ENCODE assay signal across 1 cellular context in genomic region chr20:59010995-59011873, GRCh38.
TF ChIP-seq lines count a peak whose summit lies in the region.

No MANE protein-coding gene starts in this region.

TF ChIP-seq in HepG2, 621 proteins besides CTCF, POLR2A, EP300 and RAD21 (continued from another document and continues in another):
- TF ChIP-seq, protein P1, sequence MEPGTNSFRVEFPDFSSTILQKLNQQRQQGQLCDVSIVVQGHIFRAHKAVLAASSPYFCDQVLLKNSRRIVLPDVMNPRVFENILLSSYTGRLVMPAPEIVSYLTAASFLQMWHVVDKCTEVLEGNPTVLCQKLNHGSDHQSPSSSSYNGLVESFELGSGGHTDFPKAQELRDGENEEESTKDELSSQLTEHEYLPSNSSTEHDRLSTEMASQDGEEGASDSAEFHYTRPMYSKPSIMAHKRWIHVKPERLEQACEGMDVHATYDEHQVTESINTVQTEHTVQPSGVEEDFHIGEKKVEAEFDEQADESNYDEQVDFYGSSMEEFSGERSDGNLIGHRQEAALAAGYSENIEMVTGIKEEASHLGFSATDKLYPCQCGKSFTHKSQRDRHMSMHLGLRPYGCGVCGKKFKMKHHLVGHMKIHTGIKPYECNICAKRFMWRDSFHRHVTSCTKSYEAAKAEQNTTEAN (CRISPR knock-in tag; conservative IDR thresholded peaks at IDR 0.05): no peak
- TF ChIP-seq, protein P2, sequence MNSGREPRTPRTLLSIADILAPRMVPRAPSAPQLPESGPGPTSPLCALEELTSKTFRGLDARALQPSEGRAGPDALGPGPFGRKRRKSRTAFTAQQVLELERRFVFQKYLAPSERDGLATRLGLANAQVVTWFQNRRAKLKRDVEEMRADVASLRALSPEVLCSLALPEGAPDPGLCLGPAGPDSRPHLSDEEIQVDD (CRISPR knock-in tag; IDR thresholded peaks at IDR 0.05; ENCODE audit: borderline replicate concordance): no peak
- TF ChIP-seq, protein P3, sequence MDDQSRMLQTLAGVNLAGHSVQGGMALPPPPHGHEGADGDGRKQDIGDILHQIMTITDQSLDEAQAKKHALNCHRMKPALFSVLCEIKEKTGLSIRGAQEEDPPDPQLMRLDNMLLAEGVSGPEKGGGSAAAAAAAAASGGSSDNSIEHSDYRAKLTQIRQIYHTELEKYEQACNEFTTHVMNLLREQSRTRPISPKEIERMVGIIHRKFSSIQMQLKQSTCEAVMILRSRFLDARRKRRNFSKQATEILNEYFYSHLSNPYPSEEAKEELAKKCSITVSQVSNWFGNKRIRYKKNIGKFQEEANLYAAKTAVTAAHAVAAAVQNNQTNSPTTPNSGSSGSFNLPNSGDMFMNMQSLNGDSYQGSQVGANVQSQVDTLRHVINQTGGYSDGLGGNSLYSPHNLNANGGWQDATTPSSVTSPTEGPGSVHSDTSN (CRISPR knock-in tag; IDR thresholded peaks at IDR 0.05; ENCODE audit: borderline replicate concordance): no peak
- TF ChIP-seq SKI (IDR thresholded peaks at IDR 0.05; ENCODE audit: partially characterized antibody): no peak
- TF ChIP-seq YEATS2 (CRISPR knock-in tag; IDR thresholded peaks at IDR 0.05; ENCODE audit: borderline replicate concordance): no peak
- TF ChIP-seq SMAD1 (CRISPR knock-in tag; IDR thresholded peaks at IDR 0.05; ENCODE audit: borderline replicate concordance, low read depth): no peak
- no peak for TF ChIP-seq SCMH1 (CRISPR knock-in tag; IDR thresholded peaks at IDR 0.05; ENCODE audit: borderline replicate concordance)
- no peak for TF ChIP-seq SOX6 (IDR thresholded peaks at IDR 0.05)
- no peak; the same call in 1 of the 2 replicates for TF ChIP-seq SOX6 (CRISPR knock-in tag; IDR thresholded peaks at IDR 0.05)
- no peak for TF ChIP-seq FOXO1 (CRISPR knock-in tag; IDR thresholded peaks at IDR 0.05)
- no peak for TF ChIP-seq ZNF703 (CRISPR knock-in tag; IDR thresholded peaks at IDR 0.05; ENCODE audit: borderline replicate concordance)
- no peak for TF ChIP-seq ZFY (CRISPR knock-in tag; IDR thresholded peaks at IDR 0.05)
- no peak for TF ChIP-seq ZNF512 (CRISPR knock-in tag; IDR thresholded peaks at IDR 0.05)
- TF ChIP-seq SMAD3 (CRISPR knock-in tag; IDR thresholded peaks at IDR 0.05): no peak
- no peak for TF ChIP-seq MATR3 (CRISPR knock-in tag; IDR thresholded peaks at IDR 0.05)
- TF ChIP-seq CREM (IDR thresholded peaks at IDR 0.05): no peak
- TF ChIP-seq CREM (CRISPR knock-in tag; IDR thresholded peaks at IDR 0.05): no peak
- peak; percentile 56; the same call in 1 of the 2 replicates for TF ChIP-seq TBX2 (CRISPR knock-in tag; IDR thresholded peaks at IDR 0.05; ENCODE audit: borderline replicate concordance)
- no peak for TF ChIP-seq TCF12 (IDR thresholded peaks at IDR 0.05)
- no peak for TF ChIP-seq TCF12 (CRISPR knock-in tag; IDR thresholded peaks at IDR 0.05)
- TF ChIP-seq, protein P4, sequence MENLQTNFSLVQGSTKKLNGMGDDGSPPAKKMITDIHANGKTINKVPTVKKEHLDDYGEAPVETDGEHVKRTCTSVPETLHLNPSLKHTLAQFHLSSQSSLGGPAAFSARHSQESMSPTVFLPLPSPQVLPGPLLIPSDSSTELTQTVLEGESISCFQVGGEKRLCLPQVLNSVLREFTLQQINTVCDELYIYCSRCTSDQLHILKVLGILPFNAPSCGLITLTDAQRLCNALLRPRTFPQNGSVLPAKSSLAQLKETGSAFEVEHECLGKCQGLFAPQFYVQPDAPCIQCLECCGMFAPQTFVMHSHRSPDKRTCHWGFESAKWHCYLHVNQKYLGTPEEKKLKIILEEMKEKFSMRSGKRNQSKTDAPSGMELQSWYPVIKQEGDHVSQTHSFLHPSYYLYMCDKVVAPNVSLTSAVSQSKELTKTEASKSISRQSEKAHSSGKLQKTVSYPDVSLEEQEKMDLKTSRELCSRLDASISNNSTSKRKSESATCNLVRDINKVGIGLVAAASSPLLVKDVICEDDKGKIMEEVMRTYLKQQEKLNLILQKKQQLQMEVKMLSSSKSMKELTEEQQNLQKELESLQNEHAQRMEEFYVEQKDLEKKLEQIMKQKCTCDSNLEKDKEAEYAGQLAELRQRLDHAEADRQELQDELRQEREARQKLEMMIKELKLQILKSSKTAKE (CRISPR knock-in tag; IDR thresholded peaks at IDR 0.05; ENCODE audit: borderline replicate concordance): no peak; the same call in 1 of the 2 replicates
- no peak for TF ChIP-seq SATB2 (CRISPR knock-in tag; IDR thresholded peaks at IDR 0.05)
- TF ChIP-seq, protein P5, sequence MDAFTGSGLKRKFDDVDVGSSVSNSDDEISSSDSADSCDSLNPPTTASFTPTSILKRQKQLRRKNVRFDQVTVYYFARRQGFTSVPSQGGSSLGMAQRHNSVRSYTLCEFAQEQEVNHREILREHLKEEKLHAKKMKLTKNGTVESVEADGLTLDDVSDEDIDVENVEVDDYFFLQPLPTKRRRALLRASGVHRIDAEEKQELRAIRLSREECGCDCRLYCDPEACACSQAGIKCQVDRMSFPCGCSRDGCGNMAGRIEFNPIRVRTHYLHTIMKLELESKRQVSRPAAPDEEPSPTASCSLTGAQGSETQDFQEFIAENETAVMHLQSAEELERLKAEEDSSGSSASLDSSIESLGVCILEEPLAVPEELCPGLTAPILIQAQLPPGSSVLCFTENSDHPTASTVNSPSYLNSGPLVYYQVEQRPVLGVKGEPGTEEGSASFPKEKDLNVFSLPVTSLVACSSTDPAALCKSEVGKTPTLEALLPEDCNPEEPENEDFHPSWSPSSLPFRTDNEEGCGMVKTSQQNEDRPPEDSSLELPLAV (CRISPR knock-in tag; conservative IDR thresholded peaks at IDR 0.05; ENCODE audit: low read depth): no peak
- no peak; the same call in 1 of the 2 replicates for TF ChIP-seq RFX1 (IDR thresholded peaks at IDR 0.05)
- TF ChIP-seq ZNF782 (CRISPR knock-in tag; IDR thresholded peaks at IDR 0.05; ENCODE audit: borderline replicate concordance): no peak
- TF ChIP-seq, protein P6, sequence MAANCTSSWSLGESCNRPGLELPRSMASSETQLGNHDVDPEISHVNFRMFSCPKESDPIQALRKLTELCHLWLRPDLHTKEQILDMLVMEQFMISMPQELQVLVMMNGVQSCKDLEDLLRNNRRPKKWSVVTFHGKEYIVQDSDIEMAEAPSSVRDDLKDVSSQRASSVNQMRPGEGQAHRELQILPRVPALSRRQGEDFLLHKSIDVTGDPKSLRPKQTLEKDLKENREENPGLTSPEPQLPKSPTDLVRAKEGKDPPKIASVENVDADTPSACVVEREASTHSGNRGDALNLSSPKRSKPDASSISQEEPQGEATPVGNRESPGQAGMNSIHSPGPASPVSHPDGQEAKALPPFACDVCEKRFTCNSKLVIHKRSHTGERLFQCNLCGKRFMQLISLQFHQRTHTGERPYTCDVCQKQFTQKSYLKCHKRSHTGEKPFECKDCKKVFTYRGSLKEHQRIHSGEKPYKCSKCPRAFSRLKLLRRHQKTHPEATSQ (CRISPR knock-in tag; IDR thresholded peaks at IDR 0.05; ENCODE audit: borderline replicate concordance): no peak
- no peak for TF ChIP-seq SMAD9 (CRISPR knock-in tag; IDR thresholded peaks at IDR 0.05)
- no peak; the same call in 1 of the 2 replicates for TF ChIP-seq RFX3 (CRISPR knock-in tag; IDR thresholded peaks at IDR 0.05)
- TF ChIP-seq CEBPB (IDR thresholded peaks at IDR 0.05; ENCODE audit: borderline replicate concordance, low read depth, low read length): no peak
- TF ChIP-seq KIAA2018 (CRISPR knock-in tag; IDR thresholded peaks at IDR 0.05; ENCODE audit: borderline replicate concordance): no peak
- no peak for TF ChIP-seq GATA4 (IDR thresholded peaks at IDR 0.05; ENCODE audit: borderline replicate concordance, low read depth)
- TF ChIP-seq ZNF121 (CRISPR knock-in tag; IDR thresholded peaks at IDR 0.05): no peak
- no peak for TF ChIP-seq ZNF550 (CRISPR knock-in tag; IDR thresholded peaks at IDR 0.05; ENCODE audit: borderline replicate concordance)
- no peak for TF ChIP-seq SIN3B (IDR thresholded peaks at IDR 0.05; ENCODE audit: low read length)
- no peak; the same call in 1 of the 2 replicates for TF ChIP-seq PATZ1 (CRISPR knock-in tag; IDR thresholded peaks at IDR 0.05)
- TF ChIP-seq ZNF615 (CRISPR knock-in tag; IDR thresholded peaks at IDR 0.05; ENCODE audit: borderline replicate concordance): no peak
- no peak for TF ChIP-seq RBM22 (optimal IDR thresholded peaks at IDR 0.05; ENCODE audit: low read length)
- no peak for TF ChIP-seq ZNF510 (CRISPR knock-in tag; IDR thresholded peaks at IDR 0.05; ENCODE audit: low read depth)
